In the genomic region with DNA sequence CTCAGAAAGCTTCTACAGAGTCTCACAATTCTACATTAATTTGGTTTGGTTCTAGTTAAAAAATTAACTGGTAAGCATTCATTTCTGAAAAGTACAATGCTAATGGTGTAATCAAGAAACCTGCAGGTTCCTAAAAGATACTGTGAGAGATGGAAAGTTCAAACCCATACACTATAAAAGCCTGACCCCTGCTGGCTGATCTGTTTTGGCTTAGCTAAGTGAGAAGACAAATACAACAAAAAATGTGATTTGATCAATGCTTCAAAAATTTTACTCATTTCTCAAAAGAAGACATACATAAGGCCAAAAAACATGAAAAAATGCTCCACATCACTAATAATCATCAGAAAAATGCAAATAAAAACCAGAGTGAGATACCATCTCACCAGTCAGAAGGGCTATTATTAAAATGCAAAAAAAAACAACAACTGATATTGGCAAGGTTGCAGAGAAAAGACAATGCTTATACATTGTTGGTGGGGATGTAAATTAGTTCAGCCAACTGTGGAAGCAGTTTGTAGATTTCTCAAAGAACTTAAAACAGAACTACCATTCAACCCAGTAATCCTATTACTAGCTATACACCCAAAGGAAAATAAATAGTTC, we compare ENCODE assay signal across 1 cellular context.
TF ChIP-seq lines count a peak whose summit lies in the region.

No MANE protein-coding gene starts in this region.

TF ChIP-seq in H1, 55 proteins besides CTCF, POLR2A, EP300 and RAD21 (continued from another document):
- TF ChIP-seq, protein P1, sequence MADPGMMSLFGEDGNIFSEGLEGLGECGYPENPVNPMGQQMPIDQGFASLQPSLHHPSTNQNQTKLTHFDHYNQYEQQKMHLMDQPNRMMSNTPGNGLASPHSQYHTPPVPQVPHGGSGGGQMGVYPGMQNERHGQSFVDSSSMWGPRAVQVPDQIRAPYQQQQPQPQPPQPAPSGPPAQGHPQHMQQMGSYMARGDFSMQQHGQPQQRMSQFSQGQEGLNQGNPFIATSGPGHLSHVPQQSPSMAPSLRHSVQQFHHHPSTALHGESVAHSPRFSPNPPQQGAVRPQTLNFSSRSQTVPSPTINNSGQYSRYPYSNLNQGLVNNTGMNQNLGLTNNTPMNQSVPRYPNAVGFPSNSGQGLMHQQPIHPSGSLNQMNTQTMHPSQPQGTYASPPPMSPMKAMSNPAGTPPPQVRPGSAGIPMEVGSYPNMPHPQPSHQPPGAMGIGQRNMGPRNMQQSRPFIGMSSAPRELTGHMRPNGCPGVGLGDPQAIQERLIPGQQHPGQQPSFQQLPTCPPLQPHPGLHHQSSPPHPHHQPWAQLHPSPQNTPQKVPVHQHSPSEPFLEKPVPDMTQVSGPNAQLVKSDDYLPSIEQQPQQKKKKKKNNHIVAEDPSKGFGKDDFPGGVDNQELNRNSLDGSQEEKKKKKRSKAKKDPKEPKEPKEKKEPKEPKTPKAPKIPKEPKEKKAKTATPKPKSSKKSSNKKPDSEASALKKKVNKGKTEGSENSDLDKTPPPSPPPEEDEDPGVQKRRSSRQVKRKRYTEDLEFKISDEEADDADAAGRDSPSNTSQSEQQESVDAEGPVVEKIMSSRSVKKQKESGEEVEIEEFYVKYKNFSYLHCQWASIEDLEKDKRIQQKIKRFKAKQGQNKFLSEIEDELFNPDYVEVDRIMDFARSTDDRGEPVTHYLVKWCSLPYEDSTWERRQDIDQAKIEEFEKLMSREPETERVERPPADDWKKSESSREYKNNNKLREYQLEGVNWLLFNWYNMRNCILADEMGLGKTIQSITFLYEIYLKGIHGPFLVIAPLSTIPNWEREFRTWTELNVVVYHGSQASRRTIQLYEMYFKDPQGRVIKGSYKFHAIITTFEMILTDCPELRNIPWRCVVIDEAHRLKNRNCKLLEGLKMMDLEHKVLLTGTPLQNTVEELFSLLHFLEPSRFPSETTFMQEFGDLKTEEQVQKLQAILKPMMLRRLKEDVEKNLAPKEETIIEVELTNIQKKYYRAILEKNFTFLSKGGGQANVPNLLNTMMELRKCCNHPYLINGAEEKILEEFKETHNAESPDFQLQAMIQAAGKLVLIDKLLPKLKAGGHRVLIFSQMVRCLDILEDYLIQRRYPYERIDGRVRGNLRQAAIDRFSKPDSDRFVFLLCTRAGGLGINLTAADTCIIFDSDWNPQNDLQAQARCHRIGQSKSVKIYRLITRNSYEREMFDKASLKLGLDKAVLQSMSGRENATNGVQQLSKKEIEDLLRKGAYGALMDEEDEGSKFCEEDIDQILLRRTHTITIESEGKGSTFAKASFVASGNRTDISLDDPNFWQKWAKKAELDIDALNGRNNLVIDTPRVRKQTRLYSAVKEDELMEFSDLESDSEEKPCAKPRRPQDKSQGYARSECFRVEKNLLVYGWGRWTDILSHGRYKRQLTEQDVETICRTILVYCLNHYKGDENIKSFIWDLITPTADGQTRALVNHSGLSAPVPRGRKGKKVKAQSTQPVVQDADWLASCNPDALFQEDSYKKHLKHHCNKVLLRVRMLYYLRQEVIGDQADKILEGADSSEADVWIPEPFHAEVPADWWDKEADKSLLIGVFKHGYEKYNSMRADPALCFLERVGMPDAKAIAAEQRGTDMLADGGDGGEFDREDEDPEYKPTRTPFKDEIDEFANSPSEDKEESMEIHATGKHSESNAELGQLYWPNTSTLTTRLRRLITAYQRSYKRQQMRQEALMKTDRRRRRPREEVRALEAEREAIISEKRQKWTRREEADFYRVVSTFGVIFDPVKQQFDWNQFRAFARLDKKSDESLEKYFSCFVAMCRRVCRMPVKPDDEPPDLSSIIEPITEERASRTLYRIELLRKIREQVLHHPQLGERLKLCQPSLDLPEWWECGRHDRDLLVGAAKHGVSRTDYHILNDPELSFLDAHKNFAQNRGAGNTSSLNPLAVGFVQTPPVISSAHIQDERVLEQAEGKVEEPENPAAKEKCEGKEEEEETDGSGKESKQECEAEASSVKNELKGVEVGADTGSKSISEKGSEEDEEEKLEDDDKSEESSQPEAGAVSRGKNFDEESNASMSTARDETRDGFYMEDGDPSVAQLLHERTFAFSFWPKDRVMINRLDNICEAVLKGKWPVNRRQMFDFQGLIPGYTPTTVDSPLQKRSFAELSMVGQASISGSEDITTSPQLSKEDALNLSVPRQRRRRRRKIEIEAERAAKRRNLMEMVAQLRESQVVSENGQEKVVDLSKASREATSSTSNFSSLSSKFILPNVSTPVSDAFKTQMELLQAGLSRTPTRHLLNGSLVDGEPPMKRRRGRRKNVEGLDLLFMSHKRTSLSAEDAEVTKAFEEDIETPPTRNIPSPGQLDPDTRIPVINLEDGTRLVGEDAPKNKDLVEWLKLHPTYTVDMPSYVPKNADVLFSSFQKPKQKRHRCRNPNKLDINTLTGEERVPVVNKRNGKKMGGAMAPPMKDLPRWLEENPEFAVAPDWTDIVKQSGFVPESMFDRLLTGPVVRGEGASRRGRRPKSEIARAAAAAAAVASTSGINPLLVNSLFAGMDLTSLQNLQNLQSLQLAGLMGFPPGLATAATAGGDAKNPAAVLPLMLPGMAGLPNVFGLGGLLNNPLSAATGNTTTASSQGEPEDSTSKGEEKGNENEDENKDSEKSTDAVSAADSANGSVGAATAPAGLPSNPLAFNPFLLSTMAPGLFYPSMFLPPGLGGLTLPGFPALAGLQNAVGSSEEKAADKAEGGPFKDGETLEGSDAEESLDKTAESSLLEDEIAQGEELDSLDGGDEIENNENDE (IDR thresholded peaks at IDR 0.05; ENCODE audit: insufficient replicate concordance, low read length), result no peak
- TF ChIP-seq, protein P2, sequence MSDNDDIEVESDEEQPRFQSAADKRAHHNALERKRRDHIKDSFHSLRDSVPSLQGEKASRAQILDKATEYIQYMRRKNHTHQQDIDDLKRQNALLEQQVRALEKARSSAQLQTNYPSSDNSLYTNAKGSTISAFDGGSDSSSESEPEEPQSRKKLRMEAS (IDR thresholded peaks at IDR 0.05), result no peak
- TF ChIP-seq SUZ12 (IDR thresholded peaks at IDR 0.05; ENCODE audit: low read length), result no peak
- no peak for TF ChIP-seq KDM5A (IDR thresholded peaks at IDR 0.05; ENCODE audit: low read length)
- TF ChIP-seq CREB1 (IDR thresholded peaks at IDR 0.05), result no peak
